ENCODE assay signal across 28 cellular contexts in the genomic region with DNA sequence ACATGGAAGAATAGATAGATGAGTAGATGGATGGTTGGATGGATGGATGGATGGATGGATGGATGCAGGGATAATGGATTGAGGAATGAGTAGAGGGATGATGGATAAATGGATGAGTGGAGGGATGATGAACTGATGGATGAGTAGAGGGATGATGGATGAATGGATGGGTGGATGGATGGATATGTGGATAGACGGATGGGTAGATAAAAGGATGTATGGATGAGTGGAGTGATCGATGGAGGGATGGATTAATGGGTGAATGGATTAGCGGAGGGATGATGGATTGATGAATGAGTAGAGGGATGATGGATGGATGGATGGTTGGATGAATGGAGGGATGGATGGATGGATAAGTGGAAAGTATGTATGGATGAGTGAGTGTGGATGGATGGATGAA.
"Had no signal": no experiment of that assay in that cellular context is flagged by ENCODE, and none has a peak within 500 bp of the region (broad histone marks: within the 10 kb centered on the region; RNA-seq: fewer than 3 reads in every experiment).

No MANE protein-coding gene starts in this region.

- H3K4me2 ChIP-seq: neural progenitor cell had no signal

- H3K9ac ChIP-seq: neural progenitor cell, parathyroid adenoma had no signal

- H3K4me1 ChIP-seq: neural progenitor cell, parathyroid adenoma, psoas muscle, right lobe of liver, upper lobe of left lung, vagina had no signal

- ATAC-seq: psoas muscle; right cardiac atrium; right lobe of liver; stimulated activated effector memory CD8-positive, alpha-beta T cell treated with anti-CD3 and anti-CD28 coated beads, Interleukin-12 subunit alpha, Interleukin-12 subunit beta, amount 100 ng/mL, for 72 hours; stimulated activated naive B cell treated with anti-CD40 and anti-IgM and Interleukin-4, amounts not matched to agents 10 μg/mL and 1 μg/mL and 100 μg/mL, for 72 hours had no signal

- H3K36me3 Mint-ChIP-seq: neural progenitor cell; stimulated activated effector memory CD8-positive, alpha-beta T cell treated with anti-CD3 and anti-CD28 coated beads, Interleukin-12 subunit alpha, Interleukin-12 subunit beta, amount 100 ng/mL, for 72 hours; stimulated activated naive B cell treated with anti-CD40 and anti-IgM and Interleukin-4, amounts not matched to agents 10 μg/mL and 1 μg/mL and 100 μg/mL, for 72 hours had no signal

- H3K36me3 ChIP-seq: neural progenitor cell, ovary, right lobe of liver, sigmoid colon, stomach, thoracic aorta, thyroid gland, tibial nerve, upper lobe of left lung, vagina had no signal

- H3K4me1 Mint-ChIP-seq: stimulated activated effector memory CD8-positive, alpha-beta T cell treated with anti-CD3 and anti-CD28 coated beads, Interleukin-12 subunit alpha, Interleukin-12 subunit beta, amount 100 ng/mL, for 72 hours; stimulated activated naive B cell treated with anti-CD40 and anti-IgM and Interleukin-4, amounts not matched to agents 10 μg/mL and 1 μg/mL and 100 μg/mL, for 72 hours had no signal

- H3K27me3 Mint-ChIP-seq: progenitor cell of endocrine pancreas; stimulated activated naive B cell treated with anti-CD40 and anti-IgM and Interleukin-4, amounts not matched to agents 10 μg/mL and 1 μg/mL and 100 μg/mL, for 72 hours; stimulated activated naive CD8-positive, alpha-beta T cell treated with anti-CD3 and anti-CD28 coated beads, Interleukin-15, Interleukin-2, amounts not matched to agents 100 ng/mL and 50 ng/mL, for 24 hours had no signal

- H3K9me3 Mint-ChIP-seq: nephron had no signal

- H2AFZ ChIP-seq: neural progenitor cell, parathyroid adenoma had no signal

- H3K79me2 ChIP-seq: parathyroid adenoma had no signal

- H3K27ac Mint-ChIP-seq: nephron; neural progenitor cell; progenitor cell of endocrine pancreas; stimulated activated effector memory CD8-positive, alpha-beta T cell treated with anti-CD3 and anti-CD28 coated beads, Interleukin-12 subunit alpha, Interleukin-12 subunit beta, amount 100 ng/mL, for 72 hours; stimulated activated naive B cell treated with anti-CD40 and anti-IgM and Interleukin-4, amounts not matched to agents 10 μg/mL and 1 μg/mL and 100 μg/mL, for 72 hours; stimulated activated naive CD8-positive, alpha-beta T cell treated with anti-CD3 and anti-CD28 coated beads, Interleukin-15, Interleukin-2, amounts not matched to agents 100 ng/mL and 50 ng/mL, for 24 hours had no signal

- DNase-seq: occipital lobe; ovary; posterior cingulate gyrus; psoas muscle; right cardiac atrium; right lobe of liver; sigmoid colon; small intestine; stimulated activated CD4-positive, alpha-beta T cell treated with anti-CD3 and anti-CD28 coated beads, Interleukin-15, amount 100 ng/mL, for 24 hours; stimulated activated CD4-positive, alpha-beta T cell treated with anti-CD3 and anti-CD28 coated beads, Interleukin-2, amount 100 ng/mL, for 24 hours; stimulated activated CD4-positive, alpha-beta T cell treated with anti-CD3 and anti-CD28 coated beads, Interleukin-2, amount 100 ng/mL, for 48 hours; stimulated activated CD4-positive, alpha-beta T cell treated with anti-CD3 and anti-CD28 coated beads, Interleukin-4, amount 100 ng/mL, for 24 hours; stimulated activated naive B cell treated with anti-CD40 and anti-IgM and Interleukin-4, amounts not matched to agents 10 μg/mL and 1 μg/mL and 100 μg/mL, for 72 hours; stimulated activated naive CD4-positive, alpha-beta T cell treated with Interleukin-2 at 50 U/mL for 16 hours; stomach; thyroid gland; trophoblast cell; upper lobe of left lung had no signal

- H3K4me3 ChIP-seq: neural progenitor cell, ovary, psoas muscle, right lobe of liver, sigmoid colon, stomach, thoracic aorta, thyroid gland, tibial nerve, upper lobe of left lung, vagina had no signal

- H3K27ac ChIP-seq: neural progenitor cell, ovary, parathyroid adenoma, psoas muscle, right lobe of liver, sigmoid colon, stomach, thoracic aorta, thyroid gland, tibial nerve, upper lobe of left lung, vagina had no signal

- H3K27me3 ChIP-seq: neural progenitor cell, ovary, right lobe of liver, sigmoid colon, stomach, thyroid gland, tibial nerve, upper lobe of left lung, vagina had no signal

- FAIRE-seq: small intestine, urothelium cell line had no signal

- H3K4me3 Mint-ChIP-seq: nephron; neural progenitor cell; stimulated activated effector memory CD8-positive, alpha-beta T cell treated with anti-CD3 and anti-CD28 coated beads, Interleukin-12 subunit alpha, Interleukin-12 subunit beta, amount 100 ng/mL, for 72 hours; stimulated activated naive B cell treated with anti-CD40 and anti-IgM and Interleukin-4, amounts not matched to agents 10 μg/mL and 1 μg/mL and 100 μg/mL, for 72 hours; stimulated activated naive CD8-positive, alpha-beta T cell treated with anti-CD3 and anti-CD28 coated beads, Interleukin-15, Interleukin-2, amounts not matched to agents 100 ng/mL and 50 ng/mL, for 24 hours had no signal

- H3K9me3 ChIP-seq: ovary, psoas muscle, right lobe of liver, sigmoid colon, stomach, thoracic aorta, thyroid gland, tibial nerve, upper lobe of left lung, vagina had no signal
